ENCODE assay signal across 8 cellular contexts in the genomic region with DNA sequence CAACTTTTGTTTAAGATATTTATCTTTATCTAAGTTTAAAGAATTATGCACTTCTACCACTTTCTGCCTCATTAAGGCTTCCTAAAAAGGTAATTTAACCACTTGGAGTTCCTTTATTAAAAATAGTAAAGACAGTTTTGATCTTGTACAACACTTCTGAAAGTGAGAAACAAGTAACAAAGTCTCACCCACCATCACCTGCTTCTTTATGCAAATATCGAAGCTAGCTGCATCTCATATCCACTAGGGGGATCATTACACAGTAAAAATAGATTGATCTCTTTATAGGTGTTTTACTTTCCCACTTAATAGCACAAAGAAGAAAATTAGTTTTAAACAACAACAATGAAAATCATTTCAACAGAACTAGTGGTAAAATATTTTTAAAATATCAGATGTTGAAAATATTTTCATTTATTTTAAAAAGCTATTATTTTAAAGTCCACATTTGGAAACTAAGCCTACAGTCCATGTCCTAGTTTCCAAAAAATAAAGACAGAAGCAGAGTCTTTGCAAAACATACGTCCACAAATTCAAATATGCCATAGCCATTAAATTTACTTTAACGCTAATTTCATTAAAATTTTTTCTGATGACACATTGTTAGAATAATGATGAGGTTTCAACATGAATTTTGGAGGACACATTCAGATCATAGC.
DNase-seq lines count a peak whose midpoint lies in the region; ATAC-seq, FAIRE-seq and TF ChIP-seq lines count a peak whose summit lies in the region.

No MANE protein-coding gene starts in this region.

- H3K36me3 ChIP-seq in tibial artery (no peaks in the 10 kb centered on the region), aorta (ENCODE audit: control insufficient read depth in 1 of 2, insufficient read depth in 2 of 2, low read length in 1 of 2) (no peaks in the 10 kb centered on the region)

- intact Hi-C loops in tibial artery (cut with DNase I; ENCODE audit: low total_unique reads) = no loop called here
- intact Hi-C loops in aorta (cut with DNase I) = loop anchor here (10.0 kb wide), 2 partner anchors 485 to 495 kb away; no protein-coding TSS in a partner anchor

- ATAC-seq in HG03135 (IDR thresholded peaks at IDR 0.05; ENCODE audit: unreplicated experiment) (peak; percentile 97), aorta (ENCODE audit: low FRiP score) (no peak)

- H3K27me3 ChIP-seq in tibial artery = no peaks in the 10 kb centered on the region
- H3K27me3 ChIP-seq in aorta (ENCODE audit: control insufficient read depth in 1 of 2, insufficient read depth in 2 of 2, low read length in 1 of 2) = no peaks in the 10 kb centered on the region

- H3K9me3 ChIP-seq in tibial artery = peaks cover 0 to 8% (median 0%) of the 10 kb centered on the region in 3 donors
- peaks cover under 1% of the 10 kb centered on the region for H3K9me3 ChIP-seq in aorta (ENCODE audit: control insufficient read depth, low read length)

- peak; percentile 36 to 39 for TF ChIP-seq CTCF in tibial artery (IDR thresholded peaks at IDR 0.05)

- peaks cover 0 to 29% (median 1%) of the 10 kb centered on the region in 4 donors for H3K4me1 ChIP-seq in tibial artery
- H3K4me1 ChIP-seq in aorta (ENCODE audit: control insufficient read depth in 1 of 2, insufficient read depth in 2 of 2, low read length in 2 of 2) = no peaks in the 10 kb centered on the region

- peak; percentile 34 for DNase-seq in CD1c-positive myeloid dendritic cell (ENCODE audit: extremely low spot score)
- peak; percentile 22 for DNase-seq in GM19239 (ENCODE audit: insufficient read length, low spot score)
- DNase-seq in NCI-H82 treated with DMSO at 0.1 percent for 48 hours (lab: John Stamatoyannopoulos, UW; ENCODE audit: unreplicated experiment) = peak; percentile 3
- DNase-seq in fibroblast of gingiva (ENCODE audit: low read depth) = peak; percentile 12
- DNase-seq in tibial artery = no peak
- DNase-seq in activated CD4-positive, alpha-beta T cell treated with anti-CD3 and anti-CD28 coated beads for 1 hour = no peak
- no peak for DNase-seq in aorta

- FAIRE-seq in GM19239 (lab: Jason Lieb, UNC) = peak; percentile 28

- WGBS in aorta, 2 donors = 58 to 59% methylated on average over 3 of the region's 3 CpGs

- no peak overlapping the region for H3K27ac ChIP-seq in tibial artery
- no peak overlapping the region for H3K27ac ChIP-seq in aorta (ENCODE audit: low read depth in 1 of 2, low read length in 2 of 2)

- H3K4me3 ChIP-seq in tibial artery (no peak overlapping the region), aorta (ENCODE audit: low read length in 2 of 2) (no peak overlapping the region)

Comparison
In these comparisons a context has a peak if more than half of its experiments do, and no peak if none do; other contexts are left out.
1. DNase-seq: peak in CD1c-positive myeloid dendritic cell (single experiment), GM19239 (single experiment), NCI-H82 treated with DMSO at 0.1 percent for 48 hours (single experiment) and fibroblast of gingiva (single experiment); none in tibial artery (0 of 2), activated CD4-positive, alpha-beta T cell treated with anti-CD3 and anti-CD28 coated beads for 1 hour (single experiment) and aorta (0 of 2).